ENCODE assay signal across 8 cellular contexts in genomic region chr1:7960867-7961198, GRCh38. TPM values are rescaled to one million over a fixed set of nuclear protein-coding genes. Genes with fewer than 3 reads are reported as not detected.
DNase-seq lines count a peak whose midpoint lies in the region; ATAC-seq and TF ChIP-seq lines count a peak whose summit lies in the region.

No MANE protein-coding gene starts in this region.

- TF ChIP-seq CTCF in MM.1S (IDR thresholded peaks at IDR 0.05; ENCODE audit: low read length) (no peak), neural cell (IDR thresholded peaks at IDR 0.05; ENCODE audit: poor library complexity, severe bottlenecking) (no peak)

- H3K27me3 ChIP-seq in BLaER1 treated with 17β-estradiol and CSF1 and Interleukin-3, amounts not matched to agents 10 nM and 100 nM = peaks cover 0 to 7% (median 3%) of the 10 kb centered on the region in 11 experiments; a peak in 10 of 22 replicates
- H3K27me3 ChIP-seq in MM.1S (replicated peaks; ENCODE audit: insufficient read depth, low read length) (no peaks in the 10 kb centered on the region), neural cell (ENCODE audit: insufficient read depth, low read depth, low read length) (no peaks in the 10 kb centered on the region)
- no peaks in the 10 kb centered on the region for H3K27me3 ChIP-seq in effector memory CD4-positive, alpha-beta T cell (replicated peaks; ENCODE audit: control insufficient read depth, insufficient read depth, low read length, poor library complexity, severe bottlenecking)

- peaks cover 0 to 18% (median 7%) of the 10 kb centered on the region in 11 experiments; a peak in 13 of 22 replicates for H4K20me1 ChIP-seq in BLaER1 treated with 17β-estradiol and CSF1 and Interleukin-3, amounts not matched to agents 10 nM and 100 nM
- H4K20me1 ChIP-seq in MM.1S (ENCODE audit: insufficient read depth, low read length) (no peaks in the 10 kb centered on the region), neural cell (ENCODE audit: insufficient read depth) (no peaks in the 10 kb centered on the region)

- TF ChIP-seq RAD21 in neural cell (conservative IDR thresholded peaks at IDR 0.05) = no peak

- peak overlapping the region; percentile 94 for H2AFZ ChIP-seq in MM.1S (ENCODE audit: low read length)
- H2AFZ ChIP-seq in neural cell (ENCODE audit: low read depth, low read length) = peak overlapping the region; percentile 88

- no peak for ATAC-seq in GM21390 (IDR thresholded peaks at IDR 0.05; ENCODE audit: unreplicated experiment)

- H3K79me2 ChIP-seq in MM.1S (ENCODE audit: low read length) = peaks cover 37% of the 10 kb centered on the region
- peaks cover 15% of the 10 kb centered on the region for H3K79me2 ChIP-seq in neural cell (replicated peaks; ENCODE audit: insufficient read depth, low read length)

- no peak for TF ChIP-seq EP300 in neural cell (conservative IDR thresholded peaks at IDR 0.05; ENCODE audit: poor library complexity, severe bottlenecking)

- H3K27ac ChIP-seq in BLaER1 treated with 17β-estradiol and CSF1 and Interleukin-3, amounts not matched to agents 10 nM and 100 nM = peak overlapping the region; percentile 61 to 90 (median 86); a peak in 21 of 22 replicates
- H3K27ac ChIP-seq in MM.1S (ENCODE audit: low read length) (peak overlapping the region; percentile 64), neural cell (ENCODE audit: low read length) (peak overlapping the region; percentile 90)
- peak overlapping the region; percentile 93 for H3K27ac ChIP-seq in effector memory CD4-positive, alpha-beta T cell (ENCODE audit: insufficient read depth, low read length, poor library complexity, severe bottlenecking)

- no peak for DNase-seq in MM.1S
- no peak for DNase-seq in effector memory CD4-positive, alpha-beta T cell
- DNase-seq in inferior parietal cortex (ENCODE audit: extremely low spot score) = no peak
- DNase-seq in globus pallidus (ENCODE audit: low spot score) = no peak
- DNase-seq in AML-193 (lab: John Stamatoyannopoulos, UW) = no peak

- H3K4me2 ChIP-seq in BLaER1 treated with 17β-estradiol and CSF1 and Interleukin-3, amounts not matched to agents 10 nM and 100 nM = peak overlapping the region; percentile 73 to 91 (median 79)
- peak overlapping the region; percentile 60 for H3K4me2 ChIP-seq in MM.1S (ENCODE audit: low read depth, low read length)
- peak overlapping the region; percentile 47 for H3K4me2 ChIP-seq in neural cell (ENCODE audit: low read length)

- H3K36me3 ChIP-seq in BLaER1 treated with 17β-estradiol and CSF1 and Interleukin-3, amounts not matched to agents 10 nM and 100 nM = peaks cover 29 to 32% (median 31%) of the 10 kb centered on the region in 11 experiments
- H3K36me3 ChIP-seq in MM.1S (replicated peaks; ENCODE audit: insufficient read depth, low read length) (peaks cover 12% of the 10 kb centered on the region; the same call in 1 of the 2 replicates), neural cell (ENCODE audit: insufficient read depth, low read length) (no peaks in the 10 kb centered on the region)
- H3K36me3 ChIP-seq in effector memory CD4-positive, alpha-beta T cell (ENCODE audit: control insufficient read depth, insufficient read depth, low read length) = peaks cover 19% of the 10 kb centered on the region

- H3K9me2 ChIP-seq in MM.1S (replicated peaks; ENCODE audit: insufficient read depth, low read length) = no peaks in the 10 kb centered on the region
- H3K9me2 ChIP-seq in neural cell (ENCODE audit: insufficient read depth, low read length) = no peaks in the 10 kb centered on the region

- peaks cover 23 to 44% (median 34%) of the 10 kb centered on the region in 10 experiments for H3K4me1 ChIP-seq in BLaER1 treated with 17β-estradiol and CSF1 and Interleukin-3, amounts not matched to agents 10 nM and 100 nM
- H3K4me1 ChIP-seq in MM.1S (ENCODE audit: low read length) = peaks cover 9% of the 10 kb centered on the region; the same call in 1 of the 2 replicates
- H3K4me1 ChIP-seq in effector memory CD4-positive, alpha-beta T cell (ENCODE audit: control insufficient read depth, insufficient read depth, low read length, poor library complexity, severe bottlenecking) = peaks cover 28% of the 10 kb centered on the region

- peak overlapping the region; percentile 65 to 93 (median 83) for H3K4me3 ChIP-seq in BLaER1 treated with 17β-estradiol and CSF1 and Interleukin-3, amounts not matched to agents 10 nM and 100 nM
- H3K4me3 ChIP-seq in MM.1S (ENCODE audit: low read length) = peak overlapping the region; percentile 86
- peak overlapping the region; percentile 86 for H3K4me3 ChIP-seq in effector memory CD4-positive, alpha-beta T cell (ENCODE audit: insufficient read depth, low read depth, low read length, poor library complexity, severe bottlenecking)
- H3K4me3 ChIP-seq in neural cell (ENCODE audit: low read length) = peak overlapping the region; percentile 90

- no peaks in the 10 kb centered on the region for H3K9me3 ChIP-seq in BLaER1 treated with 17β-estradiol and CSF1 and Interleukin-3, amounts not matched to agents 10 nM and 100 nM (replicated peaks in 1 of 11)
- no peaks in the 10 kb centered on the region for H3K9me3 ChIP-seq in MM.1S (replicated peaks; ENCODE audit: insufficient read depth, low read length)
- H3K9me3 ChIP-seq in effector memory CD4-positive, alpha-beta T cell (ENCODE audit: control insufficient read depth, low read length) = no peaks in the 10 kb centered on the region
- no peaks in the 10 kb centered on the region for H3K9me3 ChIP-seq in neural cell (ENCODE audit: low read length)

- H3F3A ChIP-seq in MM.1S (ENCODE audit: insufficient read depth, low read length) (no peaks in the 10 kb centered on the region), neural cell (ENCODE audit: insufficient read depth, low read length, poor library complexity, severe bottlenecking) (peaks cover 4% of the 10 kb centered on the region)

- peak overlapping the region; percentile 81 to 93 (median 90) for H3K9ac ChIP-seq in BLaER1 treated with 17β-estradiol and CSF1 and Interleukin-3, amounts not matched to agents 10 nM and 100 nM
- H3K9ac ChIP-seq in MM.1S (ENCODE audit: low read length) = peak overlapping the region; percentile 81
- H3K9ac ChIP-seq in neural cell (ENCODE audit: low read length) = peak overlapping the region; percentile 85

TF ChIP-seq in neural cell, 6 proteins besides CTCF, POLR2A, EP300 and RAD21:
- TF ChIP-seq MXI1 (conservative IDR thresholded peaks at IDR 0.05; ENCODE audit: poor library complexity, severe bottlenecking) (no peak), TAF1 (IDR thresholded peaks at IDR 0.05; ENCODE audit: low read depth) (no peak), POLR2AphosphoS5 (IDR thresholded peaks at IDR 0.05) (no peak), EZH2 (IDR thresholded peaks at IDR 0.05; ENCODE audit: borderline replicate concordance, insufficient read depth, low read length, poor library complexity, severe bottlenecking) (no peak), SMC3 (conservative IDR thresholded peaks at IDR 0.05; ENCODE audit: poor library complexity) (no peak), REST (IDR thresholded peaks at IDR 0.05; ENCODE audit: borderline replicate concordance) (no peak)

RNA-seq across cellular contexts. Expression of gene PARK7, which starts 0.7 kb away (rescaled TPM):
- 352 and 378 TPM in 2 replicates for polyA plus RNA-seq in neural cell
- 127 and 145 TPM in 2 replicates for polyA minus RNA-seq in neural cell

RNA-seq across cellular contexts. Expression of gene TNFRSF9, which starts 20.2 kb away (rescaled TPM):
- polyA plus RNA-seq in neural cell = 0.38 TPM in 1 of 2 replicates, not detected in the other
- not detected in 2 replicates for polyA minus RNA-seq in neural cell
